In genomic region chr19:11482384-11483050, GRCh38 we compare ENCODE assay signal across 8 cellular contexts. TPM values are rescaled to one million over a fixed set of nuclear protein-coding genes. Genes with fewer than 3 reads are reported as not detected.
DNase-seq lines count a peak whose midpoint lies in the region; ATAC-seq and TF ChIP-seq lines count a peak whose summit lies in the region.

No MANE protein-coding gene starts in this region.

- H3K27ac ChIP-seq in aorta (ENCODE audit: low read depth in 1 of 2, low read length in 2 of 2) = no peak overlapping the region

- peaks cover 5% of the 10 kb centered on the region for H3K36me3 Mint-ChIP-seq in T-helper 17 cell (ENCODE audit: low read depth)

- peak overlapping the region; percentile 79 for H3K4me3 Mint-ChIP-seq in T-helper 17 cell

- WGBS in aorta, 2 donors = 2 to 4% methylated on average over 44 to 58 of the region's 58 CpGs

- peak; percentile 72 for ATAC-seq in HG02798 (IDR thresholded peaks at IDR 0.05; ENCODE audit: poor library complexity, unreplicated experiment)
- ATAC-seq in T-helper 17 cell = peak; percentile 91
- ATAC-seq in left ventricle myocardium superior = peak; percentile 91
- ATAC-seq in aorta (ENCODE audit: low FRiP score) = peak; percentile 93

- H3K27me3 ChIP-seq in aorta (ENCODE audit: control insufficient read depth in 1 of 2, insufficient read depth in 2 of 2, low read length in 1 of 2) = no peaks in the 10 kb centered on the region

- peak overlapping the region; percentile 45 for H3K27ac Mint-ChIP-seq in T-helper 17 cell

- H3K9me3 ChIP-seq in T-helper 17 cell (ENCODE audit: control insufficient read depth, low read length, poor library complexity, severe bottlenecking) (no peaks in the 10 kb centered on the region), aorta (ENCODE audit: control insufficient read depth, low read length) (no peaks in the 10 kb centered on the region)

- H3K4me1 ChIP-seq in aorta (ENCODE audit: control insufficient read depth in 1 of 2, insufficient read depth in 2 of 2, low read length in 2 of 2) = no peaks in the 10 kb centered on the region

- peaks cover 25% of the 10 kb centered on the region for H3K4me1 Mint-ChIP-seq in T-helper 17 cell

- peak; percentile 69 for DNase-seq in NCI-H146 treated with DMSO at 0.1 percent for 48 hours (lab: John Stamatoyannopoulos, UW; ENCODE audit: unreplicated experiment)
- DNase-seq in T-helper 17 cell = peak; percentile 82 to 90 (median 88)
- DNase-seq in amniotic stem cell (lab: John Stamatoyannopoulos, UW) = peak; percentile 12
- DNase-seq in left ventricle myocardium superior = peak; percentile 92
- DNase-seq in retina = peak; percentile 92
- peak; percentile 89 to 95 for DNase-seq in aorta

- peaks cover 32% of the 10 kb centered on the region for H3K27me3 Mint-ChIP-seq in T-helper 17 cell

- peak; percentile 99 for TF ChIP-seq CTCF in GM12874 (IDR thresholded peaks at IDR 0.05; ENCODE audit: insufficient read depth, low read depth, low read length)

- no peaks in the 10 kb centered on the region for H3K36me3 ChIP-seq in aorta (ENCODE audit: control insufficient read depth in 1 of 2, insufficient read depth in 2 of 2, low read length in 1 of 2)

- intact Hi-C loops in left ventricle myocardium superior (cut with micrococcal nuclease) (no loop called here), aorta (cut with DNase I) (loop anchor here in 1 of 2 donors (5.0 kb wide), 1 partner anchor 190 kb away; no protein-coding TSS in a partner anchor)

- no peak overlapping the region for H3K4me3 ChIP-seq in aorta (ENCODE audit: low read length in 2 of 2)

RNA-seq across cellular contexts. Expression of gene ELAVL3, which starts 1.7 kb away (rescaled TPM):
- under 1 TPM in 1 of 2 donors, not detected in 1; 0.26 TPM for total RNA-seq in T-helper 17 cell
- total RNA-seq in left ventricle myocardium superior = 0.84 TPM
- not detected for total RNA-seq in aorta
- under 1 TPM; 0.13 to 0.56 TPM for polyA plus RNA-seq in aorta

RNA-seq across cellular contexts. Expression of gene ZNF653, which starts 23.1 kb away (rescaled TPM):
- total RNA-seq in T-helper 17 cell (10 to 100 TPM; 15.3 to 15.6 TPM), left ventricle myocardium superior (3.3 TPM), aorta (10 to 100 TPM; 11.4 to 11.6 TPM)
- polyA plus RNA-seq in aorta = 10 to 100 TPM in 1 of 2 donors, 1 to 10 TPM in 1; 5.4 to 22.5 TPM

RNA-seq across cellular contexts. Expression of gene ECSIT, which starts 46.4 kb away (rescaled TPM):
- 10 to 100 TPM; 22.6 to 23.9 TPM for total RNA-seq in T-helper 17 cell
- 180 TPM for total RNA-seq in left ventricle myocardium superior
- 10 to 100 TPM; 27.7 to 27.8 TPM for total RNA-seq in aorta
- 10 to 100 TPM; 39.9 to 72.5 TPM for polyA plus RNA-seq in aorta

RNA-seq across cellular contexts. Expression of gene PRKCSH, which starts 47.1 kb away (rescaled TPM):
- total RNA-seq in T-helper 17 cell (100 to 1,000 TPM; 233 to 250 TPM), left ventricle myocardium superior (139 TPM), aorta (100 to 1,000 TPM; 168 to 207 TPM)
- polyA plus RNA-seq in aorta = 100 to 1,000 TPM in 1 of 2 donors, 10 to 100 TPM in 1; 90.2 to 168 TPM

RNA-seq across cellular contexts. Expression of gene ODAD3, which starts 47.6 kb away (rescaled TPM):
- total RNA-seq in T-helper 17 cell (not detected), left ventricle myocardium superior (0.42 TPM), aorta (1 to 10 TPM in 1 of 2 donors, under 1 TPM in 1; 0.49 to 1.8 TPM)
- polyA plus RNA-seq in aorta = 1 to 10 TPM; 1.4 to 2.6 TPM

Comparison
In these comparisons a context has a peak if more than half of its experiments do, and no peak if none do; other contexts are left out.
1. DNase-seq: peak in every context shown above with its lines; median percentile 92 in left ventricle myocardium superior; 92 in retina; 92 in aorta; 88 in T-helper 17 cell; 69 in NCI-H146 treated with DMSO at 0.1 percent for 48 hours; 12 in amniotic stem cell.